In the genomic region with DNA sequence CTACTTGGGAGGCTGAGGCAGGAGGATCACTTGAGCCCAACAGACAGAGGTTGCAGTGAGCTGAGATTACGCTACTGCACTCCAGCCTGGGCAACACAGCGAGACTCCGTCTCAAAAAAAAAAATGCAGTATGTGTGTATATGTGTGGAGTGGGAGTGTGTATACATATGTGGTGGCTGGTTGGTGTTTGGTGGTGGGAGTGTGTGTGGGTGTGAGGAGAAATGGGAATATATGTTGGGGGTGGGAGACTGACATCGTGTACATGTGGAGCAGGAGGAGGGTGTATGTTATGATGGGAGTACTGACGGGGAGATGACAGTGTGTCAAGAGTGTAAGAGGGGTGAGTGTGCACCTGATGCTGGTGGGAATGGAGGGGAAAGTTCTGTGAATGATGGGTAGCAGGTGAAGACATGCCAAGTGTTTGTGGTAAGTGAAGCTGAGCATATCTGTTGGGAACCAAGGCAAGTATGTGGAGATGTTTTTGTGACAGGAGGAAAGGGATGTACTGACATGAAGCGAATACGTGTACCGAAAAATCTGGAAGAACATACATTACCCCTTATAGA, we compare ENCODE assay signal across 26 cellular contexts. TPM values are rescaled to one million over a fixed set of nuclear protein-coding genes. Genes with fewer than 3 reads are reported as not detected.
DNase-seq lines count a peak whose midpoint lies in the region; ATAC-seq, FAIRE-seq and TF ChIP-seq lines count a peak whose summit lies in the region.
"Had no signal": no experiment of that assay in that cellular context is flagged by ENCODE, and none has a peak within 500 bp of the region (broad histone marks: within the 10 kb centered on the region; RNA-seq: fewer than 3 reads in every experiment).

No MANE protein-coding gene starts in this region.

- no peaks in the 10 kb centered on the region for H3K27me3 Mint-ChIP-seq in activated naive CD4-positive, alpha-beta T cell treated with anti-CD3 and anti-CD28 coated beads, Interleukin-2, amount 50 U/mL, for 24 hours
- peaks cover 4% of the 10 kb centered on the region for H3K27me3 Mint-ChIP-seq in WTC11 (ENCODE audit: low read depth)
- no peaks in the 10 kb centered on the region for H3K27me3 Mint-ChIP-seq in naive thymus-derived CD4-positive, alpha-beta T cell

- no peak for DNase-seq in activated naive CD4-positive, alpha-beta T cell treated with anti-CD3 and anti-CD28 coated beads, Interleukin-2, amount 50 U/mL, for 72 hours (ENCODE audit: low spot score in 2 of 2)
- DNase-seq in WTC11 (ENCODE audit: low spot score): no peak
- no peak for DNase-seq in naive thymus-derived CD4-positive, alpha-beta T cell
- no peak for DNase-seq in urothelium cell line (ENCODE audit: low spot score)
- no peak for DNase-seq in HK-2 (ENCODE audit: unreplicated experiment)
- no peak for DNase-seq in H4 (ENCODE audit: low spot score)
- no peak for DNase-seq in activated T-cell treated with anti-CD3 and anti-CD28 coated beads, Interleukin-2, amount 50 U/mL, for 48 hours
- DNase-seq: activated CD4-positive, CD25-positive, alpha-beta regulatory T cell treated with anti-CD3 and anti-CD28 coated beads, Interleukin-2, amount 50 U/mL, for 72 hours; activated CD8-positive, alpha-beta memory T cell treated with anti-CD3 and anti-CD28 coated beads, Interleukin-2, amount 50 U/mL, for 4 hours; activated effector memory CD4-positive, alpha-beta T cell treated with anti-CD3 and anti-CD28 coated beads, Interleukin-2, amount 50 U/mL, for 16 hours; amygdala; DMS153; H7; heart right ventricle; mesenchymal stem cell; NCI-H69; posterior cingulate gyrus; substantia nigra had no signal

- intact Hi-C loops in naive thymus-derived CD4-positive, alpha-beta T cell (cut with micrococcal nuclease): loop anchor here (5.0 to 10.0 kb wide), 6 partner anchors 77 to 655 kb away; a partner anchor contains a TSS

- H3K4me1 ChIP-seq in naive thymus-derived CD4-positive, alpha-beta T cell (ENCODE audit: control insufficient read depth in 2 of 2, insufficient read depth in 2 of 2, low read length in 2 of 2): peaks cover 3 to 4% of the 10 kb centered on the region in 2 donors

- CTCF ChIA-PET in WTC11 (lab: Charles Lee): interaction anchor here (0.5 to 1.8 kb wide), 6 partner anchors 9 to 75 kb away, joined by 3 to 10 read pairs (median 3); no protein-coding TSS in a partner anchor
- CTCF ChIA-PET in naive thymus-derived CD4-positive, alpha-beta T cell (lab: Charles Lee): no interaction called here

- H3K36me3 Mint-ChIP-seq in activated naive CD4-positive, alpha-beta T cell treated with anti-CD3 and anti-CD28 coated beads, Interleukin-2, amount 50 U/mL, for 24 hours: peaks cover 6% of the 10 kb centered on the region
- peaks cover 15 to 19% of the 10 kb centered on the region in 2 donors for H3K36me3 Mint-ChIP-seq in activated naive CD4-positive, alpha-beta T cell treated with anti-CD3 and anti-CD28 coated beads, Interleukin-2, amount 50 U/mL, for 72 hours
- H3K36me3 Mint-ChIP-seq in WTC11: peaks cover 2% of the 10 kb centered on the region; the same call in 1 of the 2 replicates
- peaks cover 0 to 11% (median 0%) of the 10 kb centered on the region in 5 donors for H3K36me3 Mint-ChIP-seq in naive thymus-derived CD4-positive, alpha-beta T cell

- POLR2A ChIA-PET in WTC11 (lab: Charles Lee): no interaction called here
- POLR2A ChIA-PET in naive thymus-derived CD4-positive, alpha-beta T cell (lab: Charles Lee): interaction anchor here (0.7 to 4.7 kb wide), 5 partner anchors 14 to 682 kb away, joined by 3 to 22 read pairs (median 3); a partner anchor contains a TSS

- ATAC-seq in activated naive CD4-positive, alpha-beta T cell treated with anti-CD3 and anti-CD28 coated beads, Interleukin-2, amount 50 U/mL, for 72 hours: no peak
- ATAC-seq in WTC11: no peak
- no peak for ATAC-seq in naive thymus-derived CD4-positive, alpha-beta T cell
- ATAC-seq: heart right ventricle, sciatic nerve, SK-N-SH treated with all-trans-retinoic acid at 6 μM for 48 hours had no signal

- no peaks in the 10 kb centered on the region for H3K9me3 Mint-ChIP-seq in activated naive CD4-positive, alpha-beta T cell treated with anti-CD3 and anti-CD28 coated beads, Interleukin-2, amount 50 U/mL, for 24 hours
- no peaks in the 10 kb centered on the region for H3K9me3 Mint-ChIP-seq in activated naive CD4-positive, alpha-beta T cell treated with anti-CD3 and anti-CD28 coated beads, Interleukin-2, amount 50 U/mL, for 72 hours
- H3K9me3 Mint-ChIP-seq in WTC11: peaks cover 1% of the 10 kb centered on the region
- no peaks in the 10 kb centered on the region for H3K9me3 Mint-ChIP-seq in naive thymus-derived CD4-positive, alpha-beta T cell
- H3K9me3 Mint-ChIP-seq: dendritic cell treated with granulocyte-macrophage colony-stimulating factor and Interleukin-4, amounts not matched to agents 40 ng/mL and 50 ng/mL, for 4 days had no signal

- FAIRE-seq in urothelium cell line (lab: Jason Lieb, UNC): peak; percentile 78
- FAIRE-seq: endothelial cell of umbilical vein, GM18507 had no signal

- H3K9me3 ChIP-seq in naive thymus-derived CD4-positive, alpha-beta T cell (ENCODE audit: control insufficient read depth in 2 of 3, low read length in 3 of 3): no peaks in the 10 kb centered on the region
- H3K9me3 ChIP-seq: BLaER1 treated with 17β-estradiol and CSF1 and Interleukin-3, amounts not matched to agents 10 nM and 100 nM; heart right ventricle had no signal

- H3K27ac Mint-ChIP-seq in activated naive CD4-positive, alpha-beta T cell treated with anti-CD3 and anti-CD28 coated beads, Interleukin-2, amount 50 U/mL, for 24 hours: peak overlapping the region; percentile 4
- H3K27ac Mint-ChIP-seq in activated naive CD4-positive, alpha-beta T cell treated with anti-CD3 and anti-CD28 coated beads, Interleukin-2, amount 50 U/mL, for 72 hours: peak overlapping the region in 1 of 2 donors; percentile 11
- peak overlapping the region; percentile 38 for H3K27ac Mint-ChIP-seq in WTC11
- H3K27ac Mint-ChIP-seq in naive thymus-derived CD4-positive, alpha-beta T cell: peak overlapping the region in 7 of 9 donors; percentile 10 to 83 (median 65)
- H3K27ac Mint-ChIP-seq: dendritic cell treated with granulocyte-macrophage colony-stimulating factor and Interleukin-4, amounts not matched to agents 40 ng/mL and 50 ng/mL, for 4 days had no signal

- TF ChIP-seq CTCF in WTC11 (IDR thresholded peaks at IDR 0.05): no peak

- peaks cover 0 to 5% (median 0%) of the 10 kb centered on the region in 3 experiments for H3K36me3 ChIP-seq in naive thymus-derived CD4-positive, alpha-beta T cell (ENCODE audit: control insufficient read depth in 2 of 3, insufficient read depth in 3 of 3, low read length in 3 of 3)
- H3K36me3 ChIP-seq: cardiac muscle cell had no signal

- no peak overlapping the region for H3K27ac ChIP-seq in naive thymus-derived CD4-positive, alpha-beta T cell (ENCODE audit: low read depth, low read length)
- H3K27ac ChIP-seq: BLaER1 treated with 17β-estradiol and CSF1 and Interleukin-3, amounts not matched to agents 10 nM and 100 nM; cardiac muscle cell; heart right ventricle had no signal

- H3K4me1 Mint-ChIP-seq in activated naive CD4-positive, alpha-beta T cell treated with anti-CD3 and anti-CD28 coated beads, Interleukin-2, amount 50 U/mL, for 24 hours: peaks cover 21% of the 10 kb centered on the region
- H3K4me1 Mint-ChIP-seq in WTC11: peaks cover 20% of the 10 kb centered on the region
- peaks cover 22 to 31% (median 27%) of the 10 kb centered on the region in 7 donors for H3K4me1 Mint-ChIP-seq in naive thymus-derived CD4-positive, alpha-beta T cell

- peak overlapping the region; percentile 35 for H3K4me3 Mint-ChIP-seq in activated naive CD4-positive, alpha-beta T cell treated with anti-CD3 and anti-CD28 coated beads, Interleukin-2, amount 50 U/mL, for 24 hours
- H3K4me3 Mint-ChIP-seq in WTC11: no peak overlapping the region
- H3K4me3 Mint-ChIP-seq in naive thymus-derived CD4-positive, alpha-beta T cell: peak overlapping the region in 6 of 10 donors; percentile 4 to 57 (median 27)
- H3K4me3 Mint-ChIP-seq: dendritic cell treated with granulocyte-macrophage colony-stimulating factor and Interleukin-4, amounts not matched to agents 40 ng/mL and 50 ng/mL, for 4 days had no signal

- no peak overlapping the region for H3K4me3 ChIP-seq in naive thymus-derived CD4-positive, alpha-beta T cell (ENCODE audit: low read length)
- H3K4me3 ChIP-seq: BLaER1 treated with 17β-estradiol and CSF1 and Interleukin-3, amounts not matched to agents 10 nM and 100 nM; cardiac muscle cell; heart right ventricle had no signal

- no peaks in the 10 kb centered on the region for H3K27me3 ChIP-seq in naive thymus-derived CD4-positive, alpha-beta T cell (ENCODE audit: control insufficient read depth in 2 of 2, insufficient read depth in 2 of 2, low read length in 2 of 2)
- H3K27me3 ChIP-seq: cardiac muscle cell, heart right ventricle had no signal

TF ChIP-seq in WTC11, 78 proteins besides CTCF, POLR2A, EP300 and RAD21:
- TF ChIP-seq TCF7 (CRISPR knock-in tag; IDR thresholded peaks at IDR 0.05; ENCODE audit: low read depth) (no peak), ZNF317 (CRISPR knock-in tag; IDR thresholded peaks at IDR 0.05; ENCODE audit: borderline replicate concordance, low read depth) (no peak), ZNF121 (CRISPR knock-in tag; IDR thresholded peaks at IDR 0.05) (0 out of 2 replicates have a peak, but pooled peaks have one; percentile 10), SP1 (CRISPR knock-in tag; conservative IDR thresholded peaks at IDR 0.05) (no peak)
- TF ChIP-seq, protein P1, sequence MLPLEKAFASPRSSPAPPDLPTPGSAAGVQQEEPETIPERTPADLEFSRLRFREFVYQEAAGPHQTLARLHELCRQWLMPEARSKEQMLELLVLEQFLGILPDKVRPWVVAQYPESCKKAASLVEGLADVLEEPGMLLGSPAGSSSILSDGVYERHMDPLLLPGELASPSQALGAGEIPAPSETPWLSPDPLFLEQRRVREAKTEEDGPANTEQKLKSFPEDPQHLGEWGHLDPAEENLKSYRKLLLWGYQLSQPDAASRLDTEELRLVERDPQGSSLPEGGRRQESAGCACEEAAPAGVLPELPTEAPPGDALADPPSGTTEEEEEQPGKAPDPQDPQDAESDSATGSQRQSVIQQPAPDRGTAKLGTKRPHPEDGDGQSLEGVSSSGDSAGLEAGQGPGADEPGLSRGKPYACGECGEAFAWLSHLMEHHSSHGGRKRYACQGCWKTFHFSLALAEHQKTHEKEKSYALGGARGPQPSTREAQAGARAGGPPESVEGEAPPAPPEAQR (CRISPR knock-in tag; IDR thresholded peaks at IDR 0.05): no peak
TF ChIP-seq in WTC11: peak in this region for 1.

RNA-seq across cellular contexts. Expression of a gene that starts 4.2 kb away (rescaled TPM):
- total RNA-seq in activated naive CD4-positive, alpha-beta T cell treated with anti-CD3 and anti-CD28 coated beads, Interleukin-2, amount 50 U/mL, for 72 hours: 10 to 100 TPM; 26.7 to 29.2 TPM
- total RNA-seq in WTC11 (2021): 46.0 to 50.2 TPM (median 49.6 TPM) in 3 replicates
- total RNA-seq in naive thymus-derived CD4-positive, alpha-beta T cell: 10 to 100 TPM; 21.6 to 40.4 (median 37.1) TPM
- polyA plus RNA-seq in naive thymus-derived CD4-positive, alpha-beta T cell: 10 to 100 TPM; 43.5 to 44.0 TPM
- total RNA-seq in H4 (2014; rRNA removed; shearing (Covaris generic)): 12.9 and 14.0 TPM in 2 replicates
